In genomic region chr5:74196233-74196632, GRCh38 we compare ENCODE assay signal across 12 cellular contexts.
DNase-seq lines count a peak whose midpoint lies in the region; ATAC-seq, FAIRE-seq and TF ChIP-seq lines count a peak whose summit lies in the region.
"Had no signal": no experiment of that assay in that cellular context is flagged by ENCODE, and none has a peak within 500 bp of the region (broad histone marks: within the 10 kb centered on the region; RNA-seq: fewer than 3 reads in every experiment).

No MANE protein-coding gene starts in this region.

- POLR2A ChIA-PET in T-cell (lab: Charles Lee): no interaction called here

- ATAC-seq in GM19372 (IDR thresholded peaks at IDR 0.05; ENCODE audit: low read depth, unreplicated experiment): peak; percentile 75
- ATAC-seq in HG02623 (IDR thresholded peaks at IDR 0.05; ENCODE audit: unreplicated experiment): peak; percentile 74
- ATAC-seq in HG03457 (IDR thresholded peaks at IDR 0.05; ENCODE audit: unreplicated experiment): peak; percentile 50
- ATAC-seq in GM18873 (IDR thresholded peaks at IDR 0.05; ENCODE audit: low FRiP score, unreplicated experiment): no peak
- no peak for ATAC-seq in T-cell (replicated peaks in 1 of 4)

- no peak for TF ChIP-seq CTCF in GM12864 (IDR thresholded peaks at IDR 0.05; ENCODE audit: low read depth, low read length, missing control alignments)
- no peak for TF ChIP-seq CTCF in D721Med (IDR thresholded peaks at IDR 0.05; ENCODE audit: insufficient read depth, missing control alignments)

- H3K27ac Mint-ChIP-seq in T-cell: no peak overlapping the region
- H3K27ac Mint-ChIP-seq: activated CD4-positive, alpha-beta memory T cell treated with anti-CD3 and anti-CD28 coated beads, Interleukin-2, amount 10 ng/mL, durations not matched to agents 7 days and 5 days had no signal

- CTCF ChIA-PET in T-cell (lab: Charles Lee): no interaction called here

- H3K9me3 Mint-ChIP-seq in T-cell: no peaks in the 10 kb centered on the region
- H3K9me3 Mint-ChIP-seq: activated CD4-positive, alpha-beta memory T cell treated with anti-CD3 and anti-CD28 coated beads, Interleukin-2, amount 10 ng/mL, durations not matched to agents 7 days and 5 days had no signal

- DNase-seq in GM12864 (ENCODE audit: low read depth) (peak; percentile 43), T-cell (no peak), D721Med (ENCODE audit: insufficient read length, low spot score) (no peak), H4 (ENCODE audit: low spot score) (no peak)
- DNase-seq: activated CD4-positive, alpha-beta memory T cell treated with anti-CD3 and anti-CD28 coated beads, Interleukin-2, amount 10 ng/mL, durations not matched to agents 7 days and 5 days; DMS79 treated with DMSO at 0.1 percent for 48 hours; NCI-H1436; NK-92 treated with Interleukin-12 subunit alpha and Interleukin-12 subunit beta, amount 100 ng/mL, for 24 hours had no signal

- no peak overlapping the region for H3K4me3 Mint-ChIP-seq in T-cell
- H3K4me3 Mint-ChIP-seq: activated CD4-positive, alpha-beta memory T cell treated with anti-CD3 and anti-CD28 coated beads, Interleukin-2, amount 10 ng/mL, durations not matched to agents 7 days and 5 days had no signal

- H3K27me3 Mint-ChIP-seq in T-cell: peaks cover 9 to 11% of the 10 kb centered on the region in 2 donors

- H3K36me3 Mint-ChIP-seq in T-cell: no peaks in the 10 kb centered on the region

- FAIRE-seq in D721Med (lab: Jason Lieb, UNC): no peak

- no peaks in the 10 kb centered on the region for H3K4me1 Mint-ChIP-seq in T-cell

- no peak overlapping the region for H3K4me3 ChIP-seq in GM12864 (ENCODE audit: low read depth, low read length)

Comparison
In these comparisons a context has a peak if more than half of its experiments do, and no peak if none do; other contexts are left out.
1. ATAC-seq: peak in GM19372 (single experiment), HG02623 (single experiment) and HG03457 (single experiment); none in GM18873 (single experiment) and T-cell (0 of 4).